In the genomic region with DNA sequence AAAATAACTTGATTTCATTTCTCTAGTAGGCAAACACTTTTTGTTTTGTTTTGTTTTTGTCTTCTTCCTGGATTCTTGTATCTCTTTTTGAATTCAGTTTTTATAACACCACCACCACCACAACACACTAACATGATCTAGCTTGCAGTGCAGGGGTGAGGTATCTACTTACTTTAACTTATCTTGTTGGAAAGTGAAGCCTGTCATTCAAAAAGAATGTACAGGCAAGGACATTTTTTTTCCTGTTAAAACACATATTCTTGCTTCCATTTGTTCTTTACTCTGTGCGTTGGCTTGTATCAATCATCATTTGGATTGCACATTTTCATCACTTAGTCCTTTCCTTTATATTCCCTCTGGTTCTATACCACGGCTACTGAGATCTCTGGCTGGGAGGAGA, we compare ENCODE assay signal across 1 cellular context.
TF ChIP-seq lines count a peak whose summit lies in the region.

No MANE protein-coding gene starts in this region.

TF ChIP-seq in HepG2, 621 proteins besides CTCF, POLR2A, EP300 and RAD21 (continued from another document):
- TF ChIP-seq, protein P1, sequence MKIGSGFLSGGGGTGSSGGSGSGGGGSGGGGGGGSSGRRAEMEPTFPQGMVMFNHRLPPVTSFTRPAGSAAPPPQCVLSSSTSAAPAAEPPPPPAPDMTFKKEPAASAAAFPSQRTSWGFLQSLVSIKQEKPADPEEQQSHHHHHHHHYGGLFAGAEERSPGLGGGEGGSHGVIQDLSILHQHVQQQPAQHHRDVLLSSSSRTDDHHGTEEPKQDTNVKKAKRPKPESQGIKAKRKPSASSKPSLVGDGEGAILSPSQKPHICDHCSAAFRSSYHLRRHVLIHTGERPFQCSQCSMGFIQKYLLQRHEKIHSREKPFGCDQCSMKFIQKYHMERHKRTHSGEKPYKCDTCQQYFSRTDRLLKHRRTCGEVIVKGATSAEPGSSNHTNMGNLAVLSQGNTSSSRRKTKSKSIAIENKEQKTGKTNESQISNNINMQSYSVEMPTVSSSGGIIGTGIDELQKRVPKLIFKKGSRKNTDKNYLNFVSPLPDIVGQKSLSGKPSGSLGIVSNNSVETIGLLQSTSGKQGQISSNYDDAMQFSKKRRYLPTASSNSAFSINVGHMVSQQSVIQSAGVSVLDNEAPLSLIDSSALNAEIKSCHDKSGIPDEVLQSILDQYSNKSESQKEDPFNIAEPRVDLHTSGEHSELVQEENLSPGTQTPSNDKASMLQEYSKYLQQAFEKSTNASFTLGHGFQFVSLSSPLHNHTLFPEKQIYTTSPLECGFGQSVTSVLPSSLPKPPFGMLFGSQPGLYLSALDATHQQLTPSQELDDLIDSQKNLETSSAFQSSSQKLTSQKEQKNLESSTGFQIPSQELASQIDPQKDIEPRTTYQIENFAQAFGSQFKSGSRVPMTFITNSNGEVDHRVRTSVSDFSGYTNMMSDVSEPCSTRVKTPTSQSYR (CRISPR knock-in tag; IDR thresholded peaks at IDR 0.05; ENCODE audit: borderline replicate concordance), result no peak
